ENCODE assay signal across 19 cellular contexts in genomic region chr10:21161090-21161625, GRCh38.
"Had no signal": no experiment of that assay in that cellular context is flagged by ENCODE, and none has a peak within 500 bp of the region (broad histone marks: within the 10 kb centered on the region; RNA-seq: fewer than 3 reads in every experiment).

No MANE protein-coding gene starts in this region.

- DNase-seq: colonic mucosa; dermis blood vessel endothelial cell; effector CD4-positive, alpha-beta T cell; foreskin melanocyte; head of caudate nucleus; left colon; naive B cell; psoas muscle; retina; right lobe of liver; stimulated activated CD4-positive, alpha-beta T cell treated with anti-CD3 and anti-CD28 coated beads, Interleukin-4, amount 100 ng/mL, for 1 hour; stimulated activated CD8-positive, alpha-beta memory T cell treated with anti-CD3 and anti-CD28 coated beads, Interleukin-4, amount 100 ng/mL, for 48 hours; stimulated activated naive CD8-positive, alpha-beta T cell treated with anti-CD3 and anti-CD28 coated beads, Interleukin-15, Interleukin-2, amounts not matched to agents 100 U/mL and 50 U/mL, for 24 hours; tibial artery had no signal

- H3K4me1 Mint-ChIP-seq: naive B cell; stimulated activated effector memory CD8-positive, alpha-beta T cell treated with anti-CD3 and anti-CD28 coated beads, Interleukin-12 subunit alpha, Interleukin-12 subunit beta, amount 100 ng/mL, for 72 hours had no signal

- ATAC-seq: left colon; psoas muscle; right lobe of liver; stimulated activated effector memory CD8-positive, alpha-beta T cell treated with anti-CD3 and anti-CD28 coated beads, Interleukin-12 subunit alpha, Interleukin-12 subunit beta, amount 100 ng/mL, for 72 hours; stimulated activated naive CD8-positive, alpha-beta T cell treated with anti-CD3 and anti-CD28 coated beads, Interleukin-15, Interleukin-2, amounts not matched to agents 100 U/mL and 50 U/mL, for 24 hours had no signal

- H3K9me3 ChIP-seq: colonic mucosa, neutrophil, psoas muscle, right lobe of liver, suprapubic skin, tibial artery had no signal

- H3K27ac ChIP-seq: colonic mucosa, hepatocyte, neutrophil, psoas muscle, right lobe of liver, suprapubic skin, tibial artery had no signal

- H3K9me3 Mint-ChIP-seq: nephron had no signal

- H3K27ac Mint-ChIP-seq: naive B cell; stimulated activated effector memory CD8-positive, alpha-beta T cell treated with anti-CD3 and anti-CD28 coated beads, Interleukin-12 subunit alpha, Interleukin-12 subunit beta, amount 100 ng/mL, for 72 hours had no signal

- H3K4me1 ChIP-seq: colonic mucosa, psoas muscle, right lobe of liver, suprapubic skin, tibial artery had no signal

- H3K4me3 ChIP-seq: colonic mucosa, hepatocyte, psoas muscle, right lobe of liver, suprapubic skin, tibial artery had no signal

- H3K27me3 ChIP-seq: colonic mucosa, hepatocyte, right lobe of liver, suprapubic skin had no signal

- H3K36me3 Mint-ChIP-seq: naive B cell; stimulated activated effector memory CD8-positive, alpha-beta T cell treated with anti-CD3 and anti-CD28 coated beads, Interleukin-12 subunit alpha, Interleukin-12 subunit beta, amount 100 ng/mL, for 72 hours had no signal

- H3K36me3 ChIP-seq: colonic mucosa, neutrophil, right lobe of liver, suprapubic skin, tibial artery had no signal

- H3K4me3 Mint-ChIP-seq: naive B cell; nephron; stimulated activated effector memory CD8-positive, alpha-beta T cell treated with anti-CD3 and anti-CD28 coated beads, Interleukin-12 subunit alpha, Interleukin-12 subunit beta, amount 100 ng/mL, for 72 hours had no signal
